Comparison of ENCODE assay signal across 1 cellular context in genomic region chr1:89125571-89126233, GRCh38.
TF ChIP-seq lines count a peak whose summit lies in the region.

GBP2 (minus strand) TSS chr1:89126114; CDS start chr1:89121966, 4,148 bp downstream.

TF ChIP-seq in HepG2, 621 proteins besides CTCF, POLR2A, EP300 and RAD21 (continued from another document):
- 0 out of 2 replicates have a peak, but pooled peaks have one; percentile 23 for TF ChIP-seq ZNF878 (CRISPR knock-in tag; IDR thresholded peaks at IDR 0.05)
- peak; percentile 62 for TF ChIP-seq ZFY (CRISPR knock-in tag; IDR thresholded peaks at IDR 0.05)
- TF ChIP-seq FOXP1 (IDR thresholded peaks at IDR 0.05) = no peak
- TF ChIP-seq FOXP1 (CRISPR knock-in tag; IDR thresholded peaks at IDR 0.05) = 0 out of 2 replicates have a peak, but pooled peaks have one; percentile 31
- TF ChIP-seq ATF2 (CRISPR knock-in tag; IDR thresholded peaks at IDR 0.05) = no peak
- no peak for TF ChIP-seq USF2 (IDR thresholded peaks at IDR 0.05; ENCODE audit: low read depth, low read length)
- peak; percentile 39; the same call in 1 of the 2 replicates for TF ChIP-seq USF2 (CRISPR knock-in tag; IDR thresholded peaks at IDR 0.05; ENCODE audit: borderline replicate concordance)
- TF ChIP-seq CREB1 (IDR thresholded peaks at IDR 0.05) = peak; percentile 18; the same call in 1 of the 2 replicates
- peak; percentile 18 for TF ChIP-seq CREB1 (CRISPR knock-in tag; IDR thresholded peaks at IDR 0.05)
- 0 out of 2 replicates have a peak, but pooled peaks have one; percentile 35 for TF ChIP-seq ERF (CRISPR knock-in tag; IDR thresholded peaks at IDR 0.05)
- TF ChIP-seq CEBPG (CRISPR knock-in tag; IDR thresholded peaks at IDR 0.05) = 0 out of 2 replicates have a peak, but pooled peaks have one; percentile 20
- TF ChIP-seq ZNF292 (CRISPR knock-in tag; IDR thresholded peaks at IDR 0.05; ENCODE audit: borderline replicate concordance, low read depth) = no peak
- TF ChIP-seq KMT2A (CRISPR knock-in tag; IDR thresholded peaks at IDR 0.05) = 0 out of 2 replicates have a peak, but pooled peaks have one; percentile 25
- TF ChIP-seq ZNF205 (CRISPR knock-in tag; IDR thresholded peaks at IDR 0.05) = no peak
- TF ChIP-seq SRF (IDR thresholded peaks at IDR 0.05; ENCODE audit: low read depth, low read length) = peak; percentile 96
- TF ChIP-seq SNAPC5 (CRISPR knock-in tag; IDR thresholded peaks at IDR 0.05; ENCODE audit: borderline replicate concordance) = no peak
- TF ChIP-seq SAP130 (CRISPR knock-in tag; IDR thresholded peaks at IDR 0.05; ENCODE audit: low read depth) = peak; percentile 69
- peak; percentile 68; the same call in 1 of the 2 replicates for TF ChIP-seq FOSL1 (CRISPR knock-in tag; IDR thresholded peaks at IDR 0.05; ENCODE audit: borderline replicate concordance)
- 0 out of 2 replicates have a peak, but pooled peaks have one; percentile 34 for TF ChIP-seq DMAP1 (CRISPR knock-in tag; IDR thresholded peaks at IDR 0.05)
- no peak for TF ChIP-seq KDM3A (CRISPR knock-in tag; IDR thresholded peaks at IDR 0.05; ENCODE audit: low read depth)
- peak; percentile 52; the same call in 1 of the 2 replicates for TF ChIP-seq ZFX (CRISPR knock-in tag; IDR thresholded peaks at IDR 0.05; ENCODE audit: low read depth)
- TF ChIP-seq HNF1B (CRISPR knock-in tag; IDR thresholded peaks at IDR 0.05) = 0 out of 2 replicates have a peak, but pooled peaks have one; percentile 31
TF ChIP-seq in HepG2: peak in this region for 23.
